In genomic region chr7:127091620-127092019, GRCh38 we compare ENCODE assay signal across 20 cellular contexts.
A peak's percentile ranks its signal among the peaks of the same experiment; 100 is the strongest.
DNase-seq lines count a peak whose midpoint lies in the region; ATAC-seq and TF ChIP-seq lines count a peak whose summit lies in the region.
"Had no signal": no experiment of that assay in that cellular context is flagged by ENCODE, and none has a peak within 500 bp of the region (broad histone marks: within the 10 kb centered on the region; RNA-seq: fewer than 3 reads in every experiment).

No MANE protein-coding gene starts in this region.

- peak; percentile 30 for DNase-seq in SK-N-SH
- DNase-seq in stimulated activated naive CD8-positive, alpha-beta T cell treated with anti-CD3 and anti-CD28 coated beads, Interleukin-15, amount 100 ng/mL, for 72 hours: no peak
- no peak for DNase-seq in stimulated activated naive CD8-positive, alpha-beta T cell treated with anti-CD3 and anti-CD28 coated beads, Interleukin-15, Interleukin-2, amounts not matched to agents 100 U/mL and 50 U/mL, for 24 hours
- DNase-seq in activated CD4-positive, alpha-beta T cell treated with anti-CD3 and anti-CD28 coated beads, Interleukin-2, amount 10 ng/mL, durations not matched to agents 7 days and 5 days: no peak
- DNase-seq: AML-193; Caco-2; Calu3; CD4-positive, alpha-beta T cell; CD8-positive, alpha-beta T cell; DMS79 treated with DMSO at 0.1 percent for 48 hours; GF-D8 had no signal

- WGBS in SK-N-SH (ENCODE audit: low lambda C conversion rate): 60% methylated on average over 18 of the region's 18 CpGs
- WGBS in gastroesophageal sphincter (ENCODE audit: low coverage in 1 of 2), 2 donors: 96% methylated on average over 10 of the region's 18 CpGs; no CpG with 5 or more reads in 1 of the 2 donors

- H3K27ac Mint-ChIP-seq in stimulated activated naive CD8-positive, alpha-beta T cell treated with anti-CD3 and anti-CD28 coated beads, Interleukin-15, amount 100 ng/mL, for 72 hours: no peak overlapping the region
- no peak overlapping the region for H3K27ac Mint-ChIP-seq in activated CD4-positive, alpha-beta T cell treated with anti-CD3 and anti-CD28 coated beads, Interleukin-2, amount 10 ng/mL, durations not matched to agents 7 days and 5 days
- H3K27ac Mint-ChIP-seq: B cell; CD4-positive, alpha-beta T cell; CD8-positive, alpha-beta T cell had no signal

- H3K4me2 ChIP-seq in SK-N-SH: no peak overlapping the region
- H3K4me2 ChIP-seq: A549; BLaER1 treated with 17β-estradiol and CSF1 and Interleukin-3, amounts not matched to agents 10 nM and 100 nM had no signal

- peaks cover 15% of the 10 kb centered on the region for H3K27me3 Mint-ChIP-seq in stimulated activated naive CD8-positive, alpha-beta T cell treated with anti-CD3 and anti-CD28 coated beads, Interleukin-15, amount 100 ng/mL, for 72 hours
- no peaks in the 10 kb centered on the region for H3K27me3 Mint-ChIP-seq in activated CD4-positive, alpha-beta T cell treated with anti-CD3 and anti-CD28 coated beads, Interleukin-2, amount 10 ng/mL, durations not matched to agents 7 days and 5 days

- H3K9me3 ChIP-seq in SK-N-SH (no peaks in the 10 kb centered on the region), HEK293 (ENCODE audit: control insufficient read depth, insufficient read depth, low read depth, low read length) (no peaks in the 10 kb centered on the region), gastroesophageal sphincter (no peaks in the 10 kb centered on the region)
- H3K9me3 ChIP-seq: A549; BLaER1 treated with 17β-estradiol and CSF1 and Interleukin-3, amounts not matched to agents 10 nM and 100 nM; Caco-2 had no signal

- no peaks in the 10 kb centered on the region for H3K36me3 Mint-ChIP-seq in activated CD4-positive, alpha-beta T cell treated with anti-CD3 and anti-CD28 coated beads, Interleukin-2, amount 10 ng/mL, durations not matched to agents 7 days and 5 days (ENCODE audit: low read depth)
- H3K36me3 Mint-ChIP-seq: CD8-positive, alpha-beta T cell had no signal

- H3K9ac ChIP-seq in SK-N-SH: no peak overlapping the region
- H3K9ac ChIP-seq: BLaER1 treated with 17β-estradiol and CSF1 and Interleukin-3, amounts not matched to agents 10 nM and 100 nM had no signal

- no peaks in the 10 kb centered on the region for H3K79me2 ChIP-seq in SK-N-SH (ENCODE audit: insufficient read depth)

- TF ChIP-seq EP300 in SK-N-SH (IDR thresholded peaks at IDR 0.05; ENCODE audit: borderline replicate concordance in 1 of 2, low read depth in 1 of 2, low read length in 1 of 2) (no peak), gastroesophageal sphincter (IDR thresholded peaks at IDR 0.05) (no peak)

- H3F3A ChIP-seq in SK-N-SH (replicated peaks; ENCODE audit: insufficient read depth): no peaks in the 10 kb centered on the region

- no peak for ATAC-seq in SK-N-SH treated with all-trans-retinoic acid at 6 μM for 48 hours
- ATAC-seq in stimulated activated naive CD8-positive, alpha-beta T cell treated with anti-CD3 and anti-CD28 coated beads, Interleukin-15, amount 100 ng/mL, for 72 hours: peak; percentile 40
- ATAC-seq in stimulated activated naive CD8-positive, alpha-beta T cell treated with anti-CD3 and anti-CD28 coated beads, Interleukin-15, Interleukin-2, amounts not matched to agents 100 U/mL and 50 U/mL, for 24 hours: no peak
- peak; percentile 19 for ATAC-seq in gastroesophageal sphincter
- ATAC-seq in HG02981 (IDR thresholded peaks at IDR 0.05; ENCODE audit: unreplicated experiment): no peak
- ATAC-seq: A549; CD8-positive, alpha-beta T cell had no signal

- no peaks in the 10 kb centered on the region for H4K20me1 ChIP-seq in SK-N-SH (ENCODE audit: insufficient read depth)
- H4K20me1 ChIP-seq: BLaER1 treated with 17β-estradiol and CSF1 and Interleukin-3, amounts not matched to agents 10 nM and 100 nM had no signal

- H3K27me3 ChIP-seq in SK-N-SH (ENCODE audit: insufficient read depth) (no peaks in the 10 kb centered on the region), gastroesophageal sphincter (peaks cover 3% of the 10 kb centered on the region)
- H3K27me3 ChIP-seq: BLaER1 treated with 17β-estradiol and CSF1 and Interleukin-3, amounts not matched to agents 10 nM and 100 nM had no signal

- TF ChIP-seq CTCF in SK-N-SH (IDR thresholded peaks at IDR 0.05) (no peak), HEK293 (tag by site-specific recombination; IDR thresholded peaks at IDR 0.05) (no peak), gastroesophageal sphincter (IDR thresholded peaks at IDR 0.05) (no peak)

- TF ChIP-seq POLR2A in gastroesophageal sphincter (IDR thresholded peaks at IDR 0.05): no peak

- H3K4me3 ChIP-seq in SK-N-SH (ENCODE audit: low read depth in 2 of 2, low read length in 1 of 2) (no peak overlapping the region), HEK293 (ENCODE audit: low read depth, low read length) (no peak overlapping the region), gastroesophageal sphincter (no peak overlapping the region)
- H3K4me3 ChIP-seq: A549; BLaER1 treated with 17β-estradiol and CSF1 and Interleukin-3, amounts not matched to agents 10 nM and 100 nM had no signal

- H3K27ac ChIP-seq in SK-N-SH (ENCODE audit: low read depth in 2 of 2, low read length in 1 of 2) (no peak overlapping the region), HEK293 (ENCODE audit: extremely low read depth, low read depth, low read length) (no peak overlapping the region), gastroesophageal sphincter (no peak overlapping the region)
- H3K27ac ChIP-seq: 22Rv1; A549; BLaER1 treated with 17β-estradiol and CSF1 and Interleukin-3, amounts not matched to agents 10 nM and 100 nM; C4-2B had no signal

- H3K4me3 Mint-ChIP-seq in stimulated activated naive CD8-positive, alpha-beta T cell treated with anti-CD3 and anti-CD28 coated beads, Interleukin-15, amount 100 ng/mL, for 72 hours: no peak overlapping the region
- no peak overlapping the region for H3K4me3 Mint-ChIP-seq in activated CD4-positive, alpha-beta T cell treated with anti-CD3 and anti-CD28 coated beads, Interleukin-2, amount 10 ng/mL, durations not matched to agents 7 days and 5 days
- H3K4me3 Mint-ChIP-seq: B cell; CD4-positive, alpha-beta T cell; CD8-positive, alpha-beta T cell had no signal

- no peak overlapping the region for H2AFZ ChIP-seq in SK-N-SH (ENCODE audit: low read depth)

- POLR2A ChIA-PET in SK-N-SH (lab: Yijun Ruan, JAX) (no interaction called here), HEK293 (lab: Yijun Ruan, JAX) (no interaction called here)
- POLR2A ChIA-PET in activated CD4-positive, alpha-beta T cell treated with anti-CD3 and anti-CD28 coated beads, Interleukin-2, amount 10 ng/mL, durations not matched to agents 7 days and 5 days (lab: Charles Lee): no interaction called here

- H3K4me1 ChIP-seq in SK-N-SH (ENCODE audit: control insufficient read depth in 1 of 2, insufficient read depth in 2 of 2, low read depth in 1 of 2, low read length in 1 of 2) (no peaks in the 10 kb centered on the region), HEK293 (ENCODE audit: control insufficient read depth, insufficient read depth, low read length) (no peaks in the 10 kb centered on the region), gastroesophageal sphincter (no peaks in the 10 kb centered on the region)
- H3K4me1 ChIP-seq: A549; BLaER1 treated with 17β-estradiol and CSF1 and Interleukin-3, amounts not matched to agents 10 nM and 100 nM; Caco-2 had no signal

- no peaks in the 10 kb centered on the region for H3K36me3 ChIP-seq in SK-N-SH (replicated peaks in 1 of 2; ENCODE audit: control insufficient read depth in 1 of 2, insufficient read depth in 2 of 2, low read length in 1 of 2)
- H3K36me3 ChIP-seq in HEK293 (ENCODE audit: control insufficient read depth in 2 of 2, insufficient read depth in 1 of 2, low read length in 2 of 2): no peaks in the 10 kb centered on the region
- H3K36me3 ChIP-seq in gastroesophageal sphincter: no peaks in the 10 kb centered on the region
- H3K36me3 ChIP-seq: BLaER1 treated with 17β-estradiol and CSF1 and Interleukin-3, amounts not matched to agents 10 nM and 100 nM had no signal

- H3K4me1 Mint-ChIP-seq in stimulated activated naive CD8-positive, alpha-beta T cell treated with anti-CD3 and anti-CD28 coated beads, Interleukin-15, amount 100 ng/mL, for 72 hours: no peaks in the 10 kb centered on the region
- no peaks in the 10 kb centered on the region for H3K4me1 Mint-ChIP-seq in activated CD4-positive, alpha-beta T cell treated with anti-CD3 and anti-CD28 coated beads, Interleukin-2, amount 10 ng/mL, durations not matched to agents 7 days and 5 days
- H3K4me1 Mint-ChIP-seq: B cell had no signal

- CTCF ChIA-PET in SK-N-SH (lab: Yijun Ruan, JAX) (no interaction called here), HEK293 (lab: Yijun Ruan, JAX) (interaction anchor here (0.5 kb wide), 1 partner anchor 87 kb away, joined by 3 read pairs; no protein-coding TSS in a partner anchor)
- CTCF ChIA-PET in activated CD4-positive, alpha-beta T cell treated with anti-CD3 and anti-CD28 coated beads, Interleukin-2, amount 10 ng/mL, durations not matched to agents 7 days and 5 days (lab: Charles Lee): no interaction called here

- no peak for TF ChIP-seq RAD21 in SK-N-SH (IDR thresholded peaks at IDR 0.05; ENCODE audit: low read length)

- H3K9me2 ChIP-seq in SK-N-SH: no peaks in the 10 kb centered on the region

- H3K9me3 Mint-ChIP-seq in stimulated activated naive CD8-positive, alpha-beta T cell treated with anti-CD3 and anti-CD28 coated beads, Interleukin-15, amount 100 ng/mL, for 72 hours: no peaks in the 10 kb centered on the region
- H3K9me3 Mint-ChIP-seq in activated CD4-positive, alpha-beta T cell treated with anti-CD3 and anti-CD28 coated beads, Interleukin-2, amount 10 ng/mL, durations not matched to agents 7 days and 5 days: no peaks in the 10 kb centered on the region
- H3K9me3 Mint-ChIP-seq: CD4-positive, alpha-beta T cell; CD8-positive, alpha-beta T cell had no signal

TF ChIP-seq in SK-N-SH, 30 proteins besides CTCF, POLR2A, EP300 and RAD21 (continues in another document):
- no peak for TF ChIP-seq MXI1 (IDR thresholded peaks at IDR 0.05; ENCODE audit: low read depth, low read length)
- TF ChIP-seq JUND (IDR thresholded peaks at IDR 0.05): no peak
- TF ChIP-seq FOXJ3 (CRISPR knock-in tag; IDR thresholded peaks at IDR 0.05): no peak

TF ChIP-seq in SK-N-SH treated with all-trans-retinoic acid at 6 μM for 48 hours, 23 proteins besides CTCF, POLR2A, EP300 and RAD21:
- TF ChIP-seq OSR1 (CRISPR knock-in tag; IDR thresholded peaks at IDR 0.05): no peak
- no peak for TF ChIP-seq ZFP3 (CRISPR knock-in tag; IDR thresholded peaks at IDR 0.05)

TF ChIP-seq in HEK293, 187 proteins besides CTCF, POLR2A, EP300 and RAD21:
- TF ChIP-seq EGR2 (tag by site-specific recombination; IDR thresholded peaks at IDR 0.05; ENCODE audit: low read depth): 0 out of 2 replicates have a peak, but pooled peaks have one; percentile 30
- TF ChIP-seq SALL2 (tag by site-specific recombination; IDR thresholded peaks at IDR 0.05; ENCODE audit: borderline replicate concordance): no peak
- 0 out of 2 replicates have a peak, but pooled peaks have one; percentile 7 for TF ChIP-seq ZFHX2 (tag by site-specific recombination; conservative IDR thresholded peaks at IDR 0.05)

Comparison
In these comparisons a context has a peak if more than half of its experiments do, and no peak if none do; other contexts are left out.
1. ATAC-seq: peak in stimulated activated naive CD8-positive, alpha-beta T cell treated with anti-CD3 and anti-CD28 coated beads, Interleukin-15, amount 100 ng/mL, for 72 hours (single experiment) and gastroesophageal sphincter (single experiment); none in SK-N-SH treated with all-trans-retinoic acid at 6 μM for 48 hours (single experiment), stimulated activated naive CD8-positive, alpha-beta T cell treated with anti-CD3 and anti-CD28 coated beads, Interleukin-15, Interleukin-2, amounts not matched to agents 100 U/mL and 50 U/mL, for 24 hours (single experiment) and HG02981 (single experiment).